ENCODE assay signal across 8 cellular contexts in the genomic region with DNA sequence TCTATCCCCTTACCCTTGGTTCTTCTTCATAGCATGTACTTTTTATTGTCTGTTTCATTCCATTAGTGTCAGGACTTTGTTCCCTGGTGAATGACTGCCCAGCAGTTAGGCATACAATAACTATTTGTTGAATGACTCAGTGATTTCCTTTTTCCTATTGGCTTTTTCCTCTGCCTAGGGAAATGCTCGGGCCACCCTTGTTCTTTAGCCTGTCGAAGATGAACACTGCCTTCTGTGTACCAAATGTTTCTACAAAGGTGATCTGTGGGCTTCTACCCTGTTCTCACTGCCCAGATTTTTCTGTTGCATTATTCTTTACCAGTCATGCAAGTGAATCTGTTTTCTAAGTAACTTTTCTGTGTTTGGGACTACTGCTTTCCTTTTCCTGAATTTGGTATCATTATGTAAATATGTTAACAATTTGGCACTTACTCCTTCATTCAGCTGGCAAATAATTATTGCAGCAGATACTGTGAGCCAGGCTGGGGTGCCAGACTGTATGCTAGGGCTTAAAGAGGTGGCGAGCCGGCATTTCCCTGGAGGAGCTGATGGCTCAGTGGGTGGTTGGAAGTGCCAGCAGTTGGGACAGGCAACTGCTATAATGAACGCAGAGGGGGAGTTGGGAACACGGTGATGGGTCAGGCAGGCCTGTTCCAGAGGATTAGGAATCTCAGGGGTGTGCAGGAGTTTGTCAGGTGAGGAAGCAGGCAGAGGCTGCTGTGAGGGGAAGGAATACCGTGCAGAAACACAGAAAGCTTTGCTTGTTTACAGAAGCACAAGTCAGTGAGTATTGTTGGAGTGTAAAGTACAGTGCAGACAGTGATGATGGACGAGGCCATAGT. TPM values are rescaled to one million over a fixed set of nuclear protein-coding genes. Genes with fewer than 3 reads are reported as not detected.
DNase-seq lines count a peak whose midpoint lies in the region; TF ChIP-seq lines count a peak whose summit lies in the region.

No MANE protein-coding gene starts in this region.

- peak overlapping the region; percentile 83 for H3K27ac Mint-ChIP-seq in glutamatergic neuron (ENCODE audit: unreplicated experiment)

- H3K27ac ChIP-seq in ascending aorta = no peak overlapping the region
- no peak overlapping the region for H3K27ac ChIP-seq in prostate gland

- H3K36me3 ChIP-seq in ascending aorta (peaks cover 0 to 6% of the 10 kb centered on the region in 2 donors), prostate gland (no peaks in the 10 kb centered on the region)

- peaks cover 4% of the 10 kb centered on the region for H3K9me3 Mint-ChIP-seq in glutamatergic neuron (ENCODE audit: unreplicated experiment)

- TF ChIP-seq CTCF in glutamatergic neuron (IDR thresholded peaks at IDR 0.05; ENCODE audit: partially characterized antibody, unreplicated experiment) = no peak
- TF ChIP-seq CTCF in ascending aorta (IDR thresholded peaks at IDR 0.05) = no peak
- no peak for TF ChIP-seq CTCF in prostate gland (IDR thresholded peaks at IDR 0.05)

- peaks cover 2% of the 10 kb centered on the region for H3K27me3 Mint-ChIP-seq in glutamatergic neuron (ENCODE audit: unreplicated experiment)

- WGBS in prostate gland = 56% methylated on average over 8 of the region's 8 CpGs

- no peaks in the 10 kb centered on the region for H3K27me3 ChIP-seq in ascending aorta
- H3K27me3 ChIP-seq in prostate gland (replicated peaks; ENCODE audit: insufficient read depth) = no peaks in the 10 kb centered on the region

- H3K4me3 Mint-ChIP-seq in glutamatergic neuron (ENCODE audit: unreplicated experiment) = no peak overlapping the region

- H3K4me1 Mint-ChIP-seq in glutamatergic neuron (ENCODE audit: low read depth, unreplicated experiment) = peaks cover 18% of the 10 kb centered on the region

- TF ChIP-seq POLR2A in prostate gland (IDR thresholded peaks at IDR 0.05) = no peak

- no peaks in the 10 kb centered on the region for H3K36me3 Mint-ChIP-seq in glutamatergic neuron (ENCODE audit: unreplicated experiment)

- H3K4me3 ChIP-seq in ascending aorta (no peak overlapping the region), prostate gland (no peak overlapping the region)

- peak; percentile 62 for DNase-seq in EH (ENCODE audit: low read depth)
- peak; percentile 12 for DNase-seq in SW480 (ENCODE audit: low spot score)
- no peak for DNase-seq in glutamatergic neuron
- DNase-seq in pons (ENCODE audit: low spot score) = peak; percentile 77
- no peak for DNase-seq in ascending aorta (ENCODE audit: low spot score in 2 of 2)
- no peak for DNase-seq in NCI-H1092 (lab: John Stamatoyannopoulos, UW)
- no peak for DNase-seq in prostate gland (ENCODE audit: low spot score)
- no peak for DNase-seq in germinal center (ENCODE audit: low spot score)

- H3K4me1 ChIP-seq in ascending aorta (peaks cover 0 to 5% of the 10 kb centered on the region in 2 donors), prostate gland (replicated peaks) (no peaks in the 10 kb centered on the region)

- intact Hi-C loops in ascending aorta (cut with DNase I) (no loop called here), prostate gland (cut with DNase I) (no loop called here)

- no peaks in the 10 kb centered on the region for H3K9me3 ChIP-seq in ascending aorta
- no peaks in the 10 kb centered on the region for H3K9me3 ChIP-seq in prostate gland

RNA-seq across cellular contexts. Expression of gene KDM4C, which starts 30.6 kb away (rescaled TPM):
- 63.5 TPM for total RNA-seq in glutamatergic neuron (ENCODE audit: unreplicated experiment)
- total RNA-seq in ascending aorta = 12.7 TPM
- 10 to 100 TPM; 18.1 to 27.7 TPM for total RNA-seq in prostate gland

Comparison
In these comparisons a context has a peak if more than half of its experiments do, and no peak if none do; other contexts are left out.
1. DNase-seq: peak in EH (single experiment), SW480 (single experiment) and pons (single experiment); none in glutamatergic neuron (single experiment), ascending aorta (0 of 2), NCI-H1092 (single experiment), prostate gland (single experiment) and germinal center (single experiment).